ENCODE assay signal across 9 cellular contexts in the genomic region with DNA sequence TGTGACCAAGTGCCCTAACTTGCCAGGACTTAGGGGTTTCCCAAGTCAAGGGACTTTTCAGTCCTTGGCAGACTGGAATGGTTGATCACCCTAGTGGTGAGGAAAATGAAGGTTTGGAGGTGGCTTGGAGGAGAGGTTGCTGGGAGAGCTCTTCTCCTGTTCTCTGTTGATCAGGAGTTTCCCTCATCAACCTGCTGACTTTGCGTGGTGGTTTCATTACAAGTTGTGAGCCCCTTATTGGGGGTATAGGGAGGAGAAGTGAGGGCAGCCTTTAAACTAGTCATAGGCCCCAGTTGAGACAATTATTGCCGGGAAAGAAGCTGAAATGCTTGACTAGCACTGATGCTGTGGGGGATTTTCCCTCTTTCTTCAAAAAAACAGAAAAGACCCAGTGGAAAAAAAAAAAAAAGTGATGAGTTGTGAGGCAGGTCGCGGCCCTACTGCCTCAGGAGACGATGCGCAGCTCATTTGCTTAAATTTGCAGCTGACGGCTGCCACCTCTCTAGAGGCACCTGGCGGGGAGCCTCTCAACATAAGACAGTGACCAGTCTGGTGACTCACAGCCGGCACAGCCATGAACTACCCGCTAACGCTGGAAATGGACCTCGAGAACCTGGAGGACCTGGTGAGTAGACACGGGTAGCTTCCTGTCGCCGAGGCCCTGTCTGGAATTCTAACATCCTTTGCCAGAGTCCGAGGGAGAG. TPM values are rescaled to one million over a fixed set of nuclear protein-coding genes. Genes with fewer than 3 reads are reported as not detected.
A peak's percentile ranks its signal among the peaks of the same experiment; 100 is the strongest.
DNase-seq lines count a peak whose midpoint lies in the region; FAIRE-seq and TF ChIP-seq lines count a peak whose summit lies in the region.
"Had no signal": no experiment of that assay in that cellular context is flagged by ENCODE, and none has a peak within 500 bp of the region (broad histone marks: within the 10 kb centered on the region; RNA-seq: fewer than 3 reads in every experiment).

A gene with protein sequence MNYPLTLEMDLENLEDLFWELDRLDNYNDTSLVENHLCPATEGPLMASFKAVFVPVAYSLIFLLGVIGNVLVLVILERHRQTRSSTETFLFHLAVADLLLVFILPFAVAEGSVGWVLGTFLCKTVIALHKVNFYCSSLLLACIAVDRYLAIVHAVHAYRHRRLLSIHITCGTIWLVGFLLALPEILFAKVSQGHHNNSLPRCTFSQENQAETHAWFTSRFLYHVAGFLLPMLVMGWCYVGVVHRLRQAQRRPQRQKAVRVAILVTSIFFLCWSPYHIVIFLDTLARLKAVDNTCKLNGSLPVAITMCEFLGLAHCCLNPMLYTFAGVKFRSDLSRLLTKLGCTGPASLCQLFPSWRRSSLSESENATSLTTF (plus strand): TSS at position 525 of the 704 bp plus-strand sequence. CDS start 50 bp downstream, at position 575.

- H3K27ac ChIP-seq in GM23248: no peak within 1 kb of the TSS

- no peak within 1 kb of the TSS for H3K27ac Mint-ChIP-seq in HFFc6

- no peak for DNase-seq in GM12891 (ENCODE audit: insufficient read length, low spot score)
- DNase-seq in HFFc6: no peak
- peak; percentile 88 for DNase-seq in RPMI8226
- no peak for DNase-seq in foreskin fibroblast
- no peak for DNase-seq in GM23248
- no peak for DNase-seq in mucosa of gallbladder (ENCODE audit: low spot score)
- no peak for DNase-seq in Ammon's horn (ENCODE audit: low spot score)
- no peak for DNase-seq in C1 segment of cervical spinal cord (lab: John Stamatoyannopoulos, UW)

- H3K4me3 ChIP-seq in foreskin fibroblast (ENCODE audit: low read depth in 1 of 2, low read length in 2 of 2) (no peak within 1 kb of the TSS), GM23248 (no peak within 1 kb of the TSS)

- TF ChIP-seq POLR2A in GM12891 (IDR thresholded peaks at IDR 0.05; ENCODE audit: low read depth, low read length): no peak

- peaks cover 5% of the 10 kb centered on the region for H3K27me3 Mint-ChIP-seq in HFFc6 (ENCODE audit: insufficient read depth)

- H3K79me2 ChIP-seq in GM23248 (ENCODE audit: insufficient read depth): no peaks in the 10 kb centered on the region

- 88 to 90% methylated on average over 16 of the region's 16 CpGs for WGBS in GM23248 (ENCODE audit: low coverage in 1 of 2, low lambda C conversion rate in 2 of 2, missing lambda C conversion rate in 2 of 2), 2 experiments

- in situ Hi-C loops in GM23248 (cut with MboI): no loop called here

- H3K4me1 Mint-ChIP-seq in HFFc6 (ENCODE audit: low read depth): peaks cover 39% of the 10 kb centered on the region

- FAIRE-seq in GM12891 (lab: Jason Lieb, UNC): peak; percentile 74

- no peaks in the 10 kb centered on the region for H3K36me3 Mint-ChIP-seq in HFFc6 (ENCODE audit: low read depth)

- no peak within 1 kb of the TSS for H3K4me3 Mint-ChIP-seq in HFFc6

- H3K36me3 ChIP-seq in GM23248 (ENCODE audit: low read depth): no peaks in the 10 kb centered on the region

- no peaks in the 10 kb centered on the region for H3K27me3 ChIP-seq in GM23248 (replicated peaks; ENCODE audit: insufficient read depth)

- no peak within 1 kb of the TSS for H2AFZ ChIP-seq in GM23248

- no peaks in the 10 kb centered on the region for H3K9me3 ChIP-seq in GM23248 (ENCODE audit: low read depth)

- no peaks in the 10 kb centered on the region for H3K9me2 ChIP-seq in GM23248 (ENCODE audit: insufficient read depth)

- peak; percentile 25; the same call in 1 of the 2 replicates for TF ChIP-seq CTCF in HFFc6 (IDR thresholded peaks at IDR 0.05)
- peak; percentile 5 for TF ChIP-seq CTCF in foreskin fibroblast (IDR thresholded peaks at IDR 0.05; ENCODE audit: low read depth, low read length)

- no peak within 1 kb of the TSS for H3K9ac ChIP-seq in GM23248

- no peak within 1 kb of the TSS for H3K4me2 ChIP-seq in GM23248 (ENCODE audit: unreplicated experiment)

- H3K9me3 Mint-ChIP-seq in HFFc6: no peaks in the 10 kb centered on the region

- no peaks in the 10 kb centered on the region for H4K20me1 ChIP-seq in GM23248 (ENCODE audit: insufficient read depth)

- peaks cover 4% of the 10 kb centered on the region; the same call in 1 of the 2 replicates for H3F3A ChIP-seq in GM23248 (ENCODE audit: insufficient read depth)

- H3K4me1 ChIP-seq in GM23248 (ENCODE audit: insufficient read depth): peaks cover 12% of the 10 kb centered on the region

TF ChIP-seq in GM12891, 5 proteins besides CTCF, POLR2A, EP300 and RAD21:
- no peak for TF ChIP-seq PAX5 (IDR thresholded peaks at IDR 0.05; ENCODE audit: insufficient read depth, low read length, severe bottlenecking)
- no peak for TF ChIP-seq POLR2AphosphoS5 (IDR thresholded peaks at IDR 0.05; ENCODE audit: low read depth, low read length)
- no peak; the same call in 1 of the 2 replicates for TF ChIP-seq POU2F2 (IDR thresholded peaks at IDR 0.05; ENCODE audit: low read depth, low read length)
- no peak for TF ChIP-seq TAF1 (IDR thresholded peaks at IDR 0.05; ENCODE audit: low read depth, low read length)
- no peak for TF ChIP-seq SPI1 (IDR thresholded peaks at IDR 0.05; ENCODE audit: low read depth, low read length)
TF ChIP-seq in GM12891: peak in this region for 0.

RNA-seq across cellular contexts. Expression of the gene that starts here (rescaled TPM):
- 4.4 TPM for polyA plus RNA-seq in GM12891 (2012; ENCODE audit: low read depth, missing spikeins)
- total RNA-seq in HFFc6 (2021; fragmentation: NEBNext Ultra II Directional; extraction: Animal tissue kit (Norgen Biotek cat#: 25700)): under 1 TPM in 1 of 6 experiments, not detected in 5; 0.06 TPM
- not detected in 2 replicates for total RNA-seq in GM23248 (2014; rRNA removed; shearing (Covaris generic))
- not detected in 2 replicates for polyA plus RNA-seq in GM23248 (2016; fragmentation: Nextera tagmentation; extraction: Ambion mirVana)
- 0.06 TPM for total RNA-seq in mucosa of gallbladder
- total RNA-seq: dermis microvascular lymphatic vessel endothelial cell had no signal
